In genomic region chr2:232893834-232894233, GRCh38 we compare ENCODE assay signal across 14 cellular contexts.
"Had no signal": no experiment of that assay in that cellular context is flagged by ENCODE, and none has a peak within 500 bp of the region (broad histone marks: within the 10 kb centered on the region; RNA-seq: fewer than 3 reads in every experiment).

No MANE protein-coding gene starts in this region.

- H3K36me3 ChIP-seq: gastroesophageal sphincter, tibial artery had no signal

- DNase-seq: activated CD4-positive, alpha-beta T cell treated with anti-CD3 and anti-CD28 coated beads, Interleukin-2, amount 50 U/mL, for 1 hour; activated CD4-positive, CD25-positive, alpha-beta regulatory T cell; activated CD8-positive, alpha-beta memory T cell treated with anti-CD3 and anti-CD28 coated beads for 24 hours; activated naive CD4-positive, alpha-beta T cell treated with anti-CD3 and anti-CD28 coated beads, Interleukin-2, amount 10 ng/mL, durations not matched to agents 7 days and 5 days; activated T-cell treated with anti-CD3 and anti-CD28 coated beads for 4 hours; hippocampal formation; kidney; retina; stimulated activated CD4-positive, alpha-beta T cell treated with anti-CD3 and anti-CD28 coated beads, Interleukin-12 subunit alpha, Interleukin-12 subunit beta, amount 100 ng/mL, for 4 hours; stimulated activated CD4-positive, alpha-beta T cell treated with anti-CD3 and anti-CD28 coated beads, Interleukin-2, amount 100 ng/mL, for 24 hours had no signal

- H3K4me3 ChIP-seq: gastroesophageal sphincter, tibial artery had no signal

- H3K27ac ChIP-seq: gastroesophageal sphincter, tibial artery had no signal

- H3K4me1 ChIP-seq: gastroesophageal sphincter, tibial artery had no signal

- H3K9me3 ChIP-seq: gastroesophageal sphincter, tibial artery had no signal

- ATAC-seq: activated T-helper 17 cell treated with anti-CD3 and anti-CD28 coated beads, Interleukin-2, amount 50 U/mL, for 72 hours; gastroesophageal sphincter; stimulated activated effector memory CD8-positive, alpha-beta T cell treated with anti-CD3 and anti-CD28 coated beads, Interleukin-12 subunit alpha, Interleukin-12 subunit beta, amount 100 ng/mL, for 72 hours had no signal
